ENCODE assay signal across 2 cellular contexts in genomic region chr14:71675902-71676291, GRCh38.
TF ChIP-seq lines count a peak whose summit lies in the region.

No MANE protein-coding gene starts in this region.

TF ChIP-seq in IMR-90, 13 proteins besides CTCF, POLR2A, EP300 and RAD21 (continued from another document):
- TF ChIP-seq ELK1 (IDR thresholded peaks at IDR 0.05; ENCODE audit: borderline replicate concordance, low read depth, low read length): no peak
- no peak for TF ChIP-seq MAZ (IDR thresholded peaks at IDR 0.05; ENCODE audit: borderline replicate concordance, low read depth, low read length)
- TF ChIP-seq RFX5 (IDR thresholded peaks at IDR 0.05; ENCODE audit: low read depth, low read length): no peak
- no peak for TF ChIP-seq MXI1 (IDR thresholded peaks at IDR 0.05; ENCODE audit: borderline replicate concordance, low read depth, low read length)
- TF ChIP-seq, protein P1, sequence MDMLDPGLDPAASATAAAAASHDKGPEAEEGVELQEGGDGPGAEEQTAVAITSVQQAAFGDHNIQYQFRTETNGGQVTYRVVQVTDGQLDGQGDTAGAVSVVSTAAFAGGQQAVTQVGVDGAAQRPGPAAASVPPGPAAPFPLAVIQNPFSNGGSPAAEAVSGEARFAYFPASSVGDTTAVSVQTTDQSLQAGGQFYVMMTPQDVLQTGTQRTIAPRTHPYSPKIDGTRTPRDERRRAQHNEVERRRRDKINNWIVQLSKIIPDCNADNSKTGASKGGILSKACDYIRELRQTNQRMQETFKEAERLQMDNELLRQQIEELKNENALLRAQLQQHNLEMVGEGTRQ (IDR thresholded peaks at IDR 0.05; ENCODE audit: low read depth, low read length): no peak
- no peak for TF ChIP-seq MAFK (IDR thresholded peaks at IDR 0.05; ENCODE audit: low read depth, low read length)
- no peak for TF ChIP-seq FOS (IDR thresholded peaks at IDR 0.05; ENCODE audit: low read depth, low read length)

TF ChIP-seq in neural cell, 6 proteins besides CTCF, POLR2A, EP300 and RAD21 (continued from another document):
- TF ChIP-seq, protein P2, sequence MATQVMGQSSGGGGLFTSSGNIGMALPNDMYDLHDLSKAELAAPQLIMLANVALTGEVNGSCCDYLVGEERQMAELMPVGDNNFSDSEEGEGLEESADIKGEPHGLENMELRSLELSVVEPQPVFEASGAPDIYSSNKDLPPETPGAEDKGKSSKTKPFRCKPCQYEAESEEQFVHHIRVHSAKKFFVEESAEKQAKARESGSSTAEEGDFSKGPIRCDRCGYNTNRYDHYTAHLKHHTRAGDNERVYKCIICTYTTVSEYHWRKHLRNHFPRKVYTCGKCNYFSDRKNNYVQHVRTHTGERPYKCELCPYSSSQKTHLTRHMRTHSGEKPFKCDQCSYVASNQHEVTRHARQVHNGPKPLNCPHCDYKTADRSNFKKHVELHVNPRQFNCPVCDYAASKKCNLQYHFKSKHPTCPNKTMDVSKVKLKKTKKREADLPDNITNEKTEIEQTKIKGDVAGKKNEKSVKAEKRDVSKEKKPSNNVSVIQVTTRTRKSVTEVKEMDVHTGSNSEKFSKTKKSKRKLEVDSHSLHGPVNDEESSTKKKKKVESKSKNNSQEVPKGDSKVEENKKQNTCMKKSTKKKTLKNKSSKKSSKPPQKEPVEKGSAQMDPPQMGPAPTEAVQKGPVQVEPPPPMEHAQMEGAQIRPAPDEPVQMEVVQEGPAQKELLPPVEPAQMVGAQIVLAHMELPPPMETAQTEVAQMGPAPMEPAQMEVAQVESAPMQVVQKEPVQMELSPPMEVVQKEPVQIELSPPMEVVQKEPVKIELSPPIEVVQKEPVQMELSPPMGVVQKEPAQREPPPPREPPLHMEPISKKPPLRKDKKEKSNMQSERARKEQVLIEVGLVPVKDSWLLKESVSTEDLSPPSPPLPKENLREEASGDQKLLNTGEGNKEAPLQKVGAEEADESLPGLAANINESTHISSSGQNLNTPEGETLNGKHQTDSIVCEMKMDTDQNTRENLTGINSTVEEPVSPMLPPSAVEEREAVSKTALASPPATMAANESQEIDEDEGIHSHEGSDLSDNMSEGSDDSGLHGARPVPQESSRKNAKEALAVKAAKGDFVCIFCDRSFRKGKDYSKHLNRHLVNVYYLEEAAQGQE (IDR thresholded peaks at IDR 0.05; ENCODE audit: borderline replicate concordance): no peak
- TF ChIP-seq TAF1 (IDR thresholded peaks at IDR 0.05; ENCODE audit: low read depth): no peak
- no peak for TF ChIP-seq EZH2 (IDR thresholded peaks at IDR 0.05; ENCODE audit: borderline replicate concordance, insufficient read depth, low read length, poor library complexity, severe bottlenecking)
TF ChIP-seq in neural cell: peak in this region for 0.
